1 cellular context compared by ENCODE assay signal in genomic region chr16:89905511-89906140, GRCh38.
TF ChIP-seq lines count a peak whose summit lies in the region.

No MANE protein-coding gene starts in this region.

TF ChIP-seq in HepG2, 621 proteins besides CTCF, POLR2A, EP300 and RAD21:
- no peak for TF ChIP-seq IRX3 (CRISPR knock-in tag; IDR thresholded peaks at IDR 0.05; ENCODE audit: borderline replicate concordance, low read depth)
- no peak for TF ChIP-seq ZNF282 (IDR thresholded peaks at IDR 0.05; ENCODE audit: partially characterized antibody)
- TF ChIP-seq ZNF354B (CRISPR knock-in tag; IDR thresholded peaks at IDR 0.05): no peak
- no peak for TF ChIP-seq THYN1 (CRISPR knock-in tag; IDR thresholded peaks at IDR 0.05; ENCODE audit: borderline replicate concordance, low read depth)
- TF ChIP-seq JARID2 (CRISPR knock-in tag; IDR thresholded peaks at IDR 0.05; ENCODE audit: insufficient replicate concordance): no peak
- peak; percentile 14 for TF ChIP-seq AGO2 (optimal IDR thresholded peaks at IDR 0.05; ENCODE audit: low read depth, low read length)
